8 cellular contexts compared by ENCODE assay signal in the genomic region with DNA sequence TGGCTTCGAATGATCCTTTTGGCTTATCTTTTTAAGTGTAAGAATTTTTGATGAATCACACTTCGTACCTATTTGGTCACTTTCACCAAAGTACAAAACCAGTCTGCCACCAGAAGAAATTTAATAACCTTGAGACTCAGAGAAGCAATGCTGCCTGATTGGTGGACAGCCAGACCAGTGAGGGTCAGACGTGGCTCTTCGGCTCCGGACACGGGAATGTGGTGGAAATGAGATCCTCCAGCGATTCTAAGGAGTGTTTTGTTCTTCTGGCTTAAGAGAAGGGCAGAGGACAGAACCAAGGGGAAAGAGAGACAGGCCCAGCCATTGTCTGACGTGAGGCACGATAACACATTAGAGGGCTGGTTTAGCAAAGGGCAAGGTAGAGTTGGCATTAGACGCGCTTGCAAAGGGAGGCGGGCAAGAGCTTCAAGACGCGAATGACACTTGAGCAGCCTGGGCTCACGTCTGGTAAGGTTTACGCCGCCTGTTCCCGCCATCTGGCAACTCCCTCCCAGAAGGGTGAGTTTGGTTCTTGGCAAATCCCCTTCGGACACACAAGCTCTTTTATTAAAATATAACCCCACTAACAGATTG. TPM values are rescaled to one million over a fixed set of nuclear protein-coding genes. Genes with fewer than 3 reads are reported as not detected.
DNase-seq lines count a peak whose midpoint lies in the region; ATAC-seq and TF ChIP-seq lines count a peak whose summit lies in the region.

No MANE protein-coding gene starts in this region.

- H3K27ac ChIP-seq in heart right ventricle: peak overlapping the region in 9 of 10 donors; percentile 48 to 92 (median 60)
- H3K27ac ChIP-seq in gastrocnemius medialis: peak overlapping the region; percentile 70 to 80 (median 76)

- ATAC-seq in GM19455 (IDR thresholded peaks at IDR 0.05; ENCODE audit: unreplicated experiment) (peak; percentile 31), activated B cell treated with CpG ODN at 0.5 μM for 24 hours (ENCODE audit: low read depth) (peak; percentile 49), heart right ventricle (peak in 6 of 8 donors; percentile 44 to 63 (median 52)), gastrocnemius medialis (peak; percentile 59 to 77), HG02938 (IDR thresholded peaks at IDR 0.05; ENCODE audit: unreplicated experiment) (no peak)

- H3K36me3 Mint-ChIP-seq in Caco-2 (ENCODE audit: insufficient read depth, unreplicated experiment) (peaks cover 24% of the 10 kb centered on the region), activated B cell treated with CpG ODN at 0.5 μM for 24 hours (ENCODE audit: low read depth) (no peaks in the 10 kb centered on the region)

- H3K4me1 Mint-ChIP-seq in Caco-2 (ENCODE audit: low read depth, unreplicated experiment) (peaks cover 37% of the 10 kb centered on the region), activated B cell treated with CpG ODN at 0.5 μM for 24 hours (peaks cover 68% of the 10 kb centered on the region)

- BruUV-seq in Caco-2 (replicated peaks; lab: Mats Ljungman, UMichigan): TSS peak; percentile 96

- H3K4me3 ChIP-seq in Caco-2 (ENCODE audit: low read depth, low read length) (peak overlapping the region; percentile 57), heart right ventricle (peak overlapping the region in 9 of 10 donors; percentile 32 to 61 (median 53)), gastrocnemius medialis (peak overlapping the region; percentile 53 to 57 (median 55))

- no peak for TF ChIP-seq POLR2A in gastrocnemius medialis (IDR thresholded peaks at IDR 0.05)

- no peak for TF ChIP-seq CTCF in Caco-2 (IDR thresholded peaks at IDR 0.05; ENCODE audit: insufficient read depth in 1 of 2, low read depth in 1 of 2, low read length in 1 of 2, severe bottlenecking in 1 of 2, unreplicated experiment in 1 of 2)
- no peak for TF ChIP-seq CTCF in activated B cell treated with CpG ODN at 0.5 μM for 24 hours (IDR thresholded peaks at IDR 0.05)
- TF ChIP-seq CTCF in heart right ventricle (IDR thresholded peaks at IDR 0.05): no peak
- no peak for TF ChIP-seq CTCF in gastrocnemius medialis (IDR thresholded peaks at IDR 0.05 in 4 of 5, conservative IDR thresholded peaks at IDR 0.05 in 1 of 5)

- POLR2A ChIA-PET in Caco-2 (lab: Charles Lee): interaction anchor here (0.6 to 2.7 kb wide), 21 partner anchors 10 to 131 kb away, joined by 3 to 55 read pairs (median 5); a partner anchor contains a TSS
- POLR2A ChIA-PET in activated B cell treated with CpG ODN at 0.5 μM for 24 hours (lab: Charles Lee): interaction anchor here (0.5 to 11.2 kb wide), 48 partner anchors 10 to 843 kb away, joined by 3 to 454 read pairs (median 8); a partner anchor contains a TSS

- H3K27ac Mint-ChIP-seq in Caco-2 (ENCODE audit: unreplicated experiment) (peak overlapping the region; percentile 99), activated B cell treated with CpG ODN at 0.5 μM for 24 hours (peak overlapping the region; percentile 100)

- H3K36me3 ChIP-seq in Caco-2 (ENCODE audit: control insufficient read depth, insufficient read depth, low read length) (no peaks in the 10 kb centered on the region), heart right ventricle (no peaks in the 10 kb centered on the region), gastrocnemius medialis (no peaks in the 10 kb centered on the region)

- DNase-seq in Caco-2 (peak; percentile 67 to 81), M059J (ENCODE audit: low read depth) (peak; percentile 88), activated B cell treated with CpG ODN at 0.5 μM for 24 hours (no peak), heart right ventricle (no peak), gastrocnemius medialis (peak in 1 of 2 donors; percentile 74)
- no peak for DNase-seq in activated effector memory CD4-positive, alpha-beta T cell treated with anti-CD3 and anti-CD28 coated beads, Interleukin-2, amount 50 U/mL, for 16 hours

- H3K27me3 Mint-ChIP-seq in Caco-2 (ENCODE audit: insufficient read depth, unreplicated experiment) (no peaks in the 10 kb centered on the region), activated B cell treated with CpG ODN at 0.5 μM for 24 hours (no peaks in the 10 kb centered on the region)

- no peaks in the 10 kb centered on the region for H3K9me3 Mint-ChIP-seq in Caco-2 (ENCODE audit: unreplicated experiment)
- peaks cover 3% of the 10 kb centered on the region for H3K9me3 Mint-ChIP-seq in activated B cell treated with CpG ODN at 0.5 μM for 24 hours

- peaks cover 28% of the 10 kb centered on the region for H3K4me1 ChIP-seq in Caco-2
- H3K4me1 ChIP-seq in heart right ventricle: peaks cover 0 to 14% (median 3%) of the 10 kb centered on the region in 9 donors
- H3K4me1 ChIP-seq in gastrocnemius medialis: peaks cover 6 to 10% of the 10 kb centered on the region in 2 donors

- WGBS in heart right ventricle, 2 donors: 21 to 23% methylated on average over 19 of the region's 19 CpGs

- H3K27me3 ChIP-seq in Caco-2 (replicated peaks; ENCODE audit: control insufficient read depth, insufficient read depth, low read length) (no peaks in the 10 kb centered on the region), heart right ventricle (no peaks in the 10 kb centered on the region), gastrocnemius medialis (no peaks in the 10 kb centered on the region)

- intact Hi-C loops in Caco-2 (cut with micrococcal nuclease; ENCODE audit: unreplicated experiment) (loop anchor here (1.0 to 2.0 kb wide), 5 partner anchors 16 to 102 kb away; no protein-coding TSS in a partner anchor), activated B cell treated with CpG ODN at 0.5 μM for 24 hours (cut with micrococcal nuclease) (loop anchor here (1.0 to 10.0 kb wide), 9 partner anchors 16 to 1104 kb away; no protein-coding TSS in a partner anchor), heart right ventricle (cut with DNase I) (loop anchor here in 2 of 10 donors (5.0 kb wide), 1 partner anchor 52 kb away; a partner anchor contains a TSS), gastrocnemius medialis (cut with DNase I; ENCODE audit: low total_unique reads) (loop anchor here (2.0 kb wide), 1 partner anchor 50 kb away; a partner anchor contains a TSS)

- in situ Hi-C loops in gastrocnemius medialis (cut with MboI; ENCODE audit: low sequenced_read_pairs in 4 of 4): no loop called here

- CTCF ChIA-PET in Caco-2 (lab: Charles Lee): interaction anchor here (0.7 to 1.9 kb wide), 6 partner anchors 16 to 165 kb away, joined by 3 to 9 read pairs (median 4); a partner anchor contains a TSS
- CTCF ChIA-PET in activated B cell treated with CpG ODN at 0.5 μM for 24 hours (lab: Charles Lee): interaction anchor here (0.6 to 3.1 kb wide), 19 partner anchors 15 to 209 kb away, joined by 3 to 16 read pairs (median 7); a partner anchor contains a TSS

- H3K4me3 Mint-ChIP-seq in Caco-2 (ENCODE audit: unreplicated experiment) (peak overlapping the region; percentile 84), activated B cell treated with CpG ODN at 0.5 μM for 24 hours (peak overlapping the region; percentile 83)

- H3K9me3 ChIP-seq in Caco-2: no peaks in the 10 kb centered on the region
- peaks cover 0 to 4% (median 0%) of the 10 kb centered on the region in 11 donors for H3K9me3 ChIP-seq in heart right ventricle
- no peaks in the 10 kb centered on the region for H3K9me3 ChIP-seq in gastrocnemius medialis

RNA-seq across cellular contexts. Expression of a gene that starts 49.9 kb away (rescaled TPM):
- total RNA-seq in Caco-2 (2022) (282 and 290 TPM in 2 replicates), activated B cell treated with CpG ODN at 0.5 μM for 24 hours (488 and 489 TPM in 2 replicates), heart right ventricle (100 to 1,000 TPM; 148 to 227 (median 186) TPM), gastrocnemius medialis (10 to 100 TPM; 18.1 to 54.1 (median 33.6) TPM)
- 139 and 224 TPM in 2 replicates for total RNA-seq in M059J (2014; rRNA removed; shearing (Covaris generic))
- polyA plus RNA-seq in heart right ventricle: 100 to 1,000 TPM in 1 of 2 donors, 10 to 100 TPM in 1; 90.3 to 322 TPM

Comparison
In these comparisons a context has a peak if more than half of its experiments do, and no peak if none do; other contexts are left out.
1. DNase-seq: peak in Caco-2 (2 of 2) and M059J (single experiment); none in activated B cell treated with CpG ODN at 0.5 μM for 24 hours (single experiment), heart right ventricle (0 of 2) and activated effector memory CD4-positive, alpha-beta T cell treated with anti-CD3 and anti-CD28 coated beads, Interleukin-2, amount 50 U/mL, for 16 hours (single experiment).
2. Peak in every context shown above with its lines, with median percentiles within 50 percentile points of each other: H3K4me3 ChIP-seq.